ENCODE assay signal across 21 cellular contexts in genomic region chr2:23867449-23867848, GRCh38.
"Had no signal": no experiment of that assay in that cellular context is flagged by ENCODE, and none has a peak within 500 bp of the region (broad histone marks: within the 10 kb centered on the region; RNA-seq: fewer than 3 reads in every experiment).

No MANE protein-coding gene starts in this region.

- H3K27ac ChIP-seq: esophagus squamous epithelium, hepatocyte, left lung, suprapubic skin had no signal

- H3K9me3 Mint-ChIP-seq: activated naive CD8-positive, alpha-beta T cell treated with anti-CD3 and anti-CD28 coated beads, Interleukin-2, amount 10 ng/mL, durations not matched to agents 7 days and 5 days; activated T-helper 1 cell treated with anti-CD3 and anti-CD28 coated beads, Interleukin-12 subunit alpha, Interleukin-12 subunit beta, Interleukin-2, Interleukin-4 antibody, amounts not matched to agents 30 ng/mL and 10 ng/mL and 1 ng/mL, durations not matched to agents 14 hours and 24 hours and 36 hours; naive thymus-derived CD8-positive, alpha-beta T cell had no signal

- FAIRE-seq: endothelial cell of umbilical vein, kidney had no signal

- H3K27ac Mint-ChIP-seq: activated naive CD8-positive, alpha-beta T cell treated with anti-CD3 and anti-CD28 coated beads, Interleukin-2, amount 10 ng/mL, durations not matched to agents 7 days and 5 days; activated T-helper 1 cell treated with anti-CD3 and anti-CD28 coated beads, Interleukin-12 subunit alpha, Interleukin-12 subunit beta, Interleukin-2, Interleukin-4 antibody, amounts not matched to agents 30 ng/mL and 10 ng/mL and 1 ng/mL, durations not matched to agents 14 hours and 24 hours and 36 hours had no signal

- H3K4me1 ChIP-seq: esophagus squamous epithelium, left lung, suprapubic skin had no signal

- H3K27me3 Mint-ChIP-seq: activated naive CD8-positive, alpha-beta T cell treated with anti-CD3 and anti-CD28 coated beads, Interleukin-2, amount 10 ng/mL, durations not matched to agents 7 days and 5 days; naive thymus-derived CD8-positive, alpha-beta T cell had no signal

- H3K4me3 ChIP-seq: esophagus squamous epithelium, hepatocyte, left lung, mucosa of descending colon, suprapubic skin had no signal

- H3K9me3 ChIP-seq: esophagus squamous epithelium, left lung, mucosa of descending colon, suprapubic skin had no signal

- H3K4me3 Mint-ChIP-seq: activated naive CD8-positive, alpha-beta T cell treated with anti-CD3 and anti-CD28 coated beads, Interleukin-2, amount 10 ng/mL, durations not matched to agents 7 days and 5 days; activated T-helper 1 cell treated with anti-CD3 and anti-CD28 coated beads, Interleukin-12 subunit alpha, Interleukin-12 subunit beta, Interleukin-2, Interleukin-4 antibody, amounts not matched to agents 30 ng/mL and 10 ng/mL and 1 ng/mL, durations not matched to agents 14 hours and 24 hours and 36 hours; naive thymus-derived CD8-positive, alpha-beta T cell had no signal

- H2AFZ ChIP-seq: hepatocyte had no signal

- H3K79me2 ChIP-seq: hepatocyte had no signal

- H3K27me3 ChIP-seq: esophagus squamous epithelium, hepatocyte, left lung, suprapubic skin had no signal

- H3K4me2 ChIP-seq: hepatocyte had no signal

- ATAC-seq: left lung; mucosa of descending colon; naive thymus-derived CD8-positive, alpha-beta T cell; SK-N-SH treated with all-trans-retinoic acid at 6 μM for 48 hours had no signal

- DNase-seq: activated CD4-positive, alpha-beta T cell treated with anti-CD3 and anti-CD28 coated beads, Interleukin-2, amount 50 U/mL, for 1 hour; activated naive CD8-positive, alpha-beta T cell treated with anti-CD3 and anti-CD28 coated beads, Interleukin-2, amount 10 ng/mL, durations not matched to agents 7 days and 5 days; aorta; cerebellar nuclear complex; effector CD8-positive, alpha-beta T cell; esophagus squamous epithelium; kidney; left lung; mammary epithelial cell; mucosa of descending colon; naive thymus-derived CD8-positive, alpha-beta T cell; posterior cingulate gyrus; retina; SHP77 treated with DMSO at 0.1 percent for 48 hours; stimulated activated naive CD4-positive, alpha-beta T cell; trophoblast cell had no signal
